ENCODE assay signal across 12 cellular contexts in genomic region chr3:12507871-12508281, GRCh38. TPM values are rescaled to one million over a fixed set of nuclear protein-coding genes. Genes with fewer than 3 reads are reported as not detected.
A peak's percentile ranks its signal among the peaks of the same experiment; 100 is the strongest.
DNase-seq lines count a peak whose midpoint lies in the region; ATAC-seq, FAIRE-seq and TF ChIP-seq lines count a peak whose summit lies in the region.
"Had no signal": no experiment of that assay in that cellular context is flagged by ENCODE, and none has a peak within 500 bp of the region (broad histone marks: within the 10 kb centered on the region; RNA-seq: fewer than 3 reads in every experiment).

No MANE protein-coding gene starts in this region.

- TF ChIP-seq POLR2A in H54 (IDR thresholded peaks at IDR 0.05; ENCODE audit: low read depth, low read length) (no peak), heart left ventricle (IDR thresholded peaks at IDR 0.05) (no peak)

- H3K36me3 Mint-ChIP-seq in Calu3 (ENCODE audit: insufficient read depth, unreplicated experiment), result peaks cover 34% of the 10 kb centered on the region

- TF ChIP-seq CTCF in ascending aorta (IDR thresholded peaks at IDR 0.05) (no peak), heart left ventricle (IDR thresholded peaks at IDR 0.05) (no peak), Calu3 (IDR thresholded peaks at IDR 0.05; ENCODE audit: unreplicated experiment) (no peak)

- peak in 3 of 4 donors; percentile 50 to 59 (median 56) for ATAC-seq in heart left ventricle

- H3K4me2 ChIP-seq in skeletal muscle satellite cell (ENCODE audit: low read length), result peak overlapping the region; percentile 80

- CTCF ChIA-PET in Calu3 (lab: Charles Lee), result no interaction called here

- H3K4me3 ChIP-seq in ascending aorta (no peak overlapping the region), heart left ventricle (no peak overlapping the region), skeletal muscle satellite cell (ENCODE audit: low read length) (peak overlapping the region; percentile 52)

- H3K27me3 Mint-ChIP-seq in Calu3 (ENCODE audit: unreplicated experiment), result no peaks in the 10 kb centered on the region
- H3K27me3 Mint-ChIP-seq: activated naive CD8-positive, alpha-beta T cell had no signal

- intact Hi-C loops in ascending aorta (cut with DNase I) (loop anchor here (2.0 kb wide), 1 partner anchor 23 kb away; the partner anchor contains the start of gene TSEN2), heart left ventricle (cut with DNase I) (no loop called here), Calu3 (cut with micrococcal nuclease; ENCODE audit: unreplicated experiment) (no loop called here)

- WGBS in heart left ventricle, 4 donors, result 75 to 77% (median 76%) methylated on average over 4 of the region's 4 CpGs

- H3K9ac ChIP-seq in skeletal muscle satellite cell (ENCODE audit: low read depth, low read length), result peak overlapping the region; percentile 62

- no TSS peak for BruUV-seq in Calu3 (replicated peaks; lab: Mats Ljungman, UMichigan)

- H3K36me3 ChIP-seq in ascending aorta (peaks cover 10 to 19% of the 10 kb centered on the region in 2 donors), heart left ventricle (peaks cover 0 to 61% (median 38%) of the 10 kb centered on the region in 9 donors), skeletal muscle satellite cell (ENCODE audit: insufficient read depth, low read length) (peaks cover 35% of the 10 kb centered on the region)

- H3K9me3 ChIP-seq in ascending aorta (no peaks in the 10 kb centered on the region), heart left ventricle (no peaks in the 10 kb centered on the region), skeletal muscle satellite cell (replicated peaks; ENCODE audit: low read length) (no peaks in the 10 kb centered on the region)

- H3K4me1 ChIP-seq in ascending aorta (peaks cover 6 to 16% of the 10 kb centered on the region in 2 donors), heart left ventricle (peaks cover 0 to 5% (median 0%) of the 10 kb centered on the region in 12 donors), skeletal muscle satellite cell (ENCODE audit: control insufficient read depth, insufficient read depth, low read length) (peaks cover 25% of the 10 kb centered on the region)

- H3K4me1 Mint-ChIP-seq in Calu3 (ENCODE audit: low read depth, unreplicated experiment), result peaks cover 8% of the 10 kb centered on the region

- no peak overlapping the region for H3K4me3 Mint-ChIP-seq in Calu3 (ENCODE audit: low read depth, unreplicated experiment)
- H3K4me3 Mint-ChIP-seq: activated naive CD8-positive, alpha-beta T cell had no signal

- H3K27me3 ChIP-seq in ascending aorta (no peaks in the 10 kb centered on the region), heart left ventricle (no peaks in the 10 kb centered on the region), skeletal muscle satellite cell (ENCODE audit: control insufficient read depth, insufficient read depth, low read length) (no peaks in the 10 kb centered on the region)

- FAIRE-seq in H54 (lab: Jason Lieb, UNC), result no peak

- DNase-seq in H54 (ENCODE audit: insufficient read length, low spot score) (peak; percentile 49), ascending aorta (ENCODE audit: low spot score in 2 of 2) (peak in 1 of 2 donors; percentile 67), heart left ventricle (peak in 1 of 5 donors; percentile 39), Calu3 (no peak), NCI-H1436 treated with DMSO at 0.1 percent for 48 hours (lab: John Stamatoyannopoulos, UW) (no peak)
- no peak for DNase-seq in activated T-cell treated with anti-CD3 and anti-CD28 coated beads, Interleukin-2, amount 50 U/mL, for 48 hours
- no peak for DNase-seq in stimulated activated CD4-positive, alpha-beta T cell treated with anti-CD3 and anti-CD28 coated beads, Interleukin-12 subunit alpha, Interleukin-12 subunit beta, amount 100 ng/mL, for 4 hours
- DNase-seq: NCI-H446 treated with DMSO at 0.1 percent for 48 hours, T-helper 9 cell had no signal

- H3K9me3 Mint-ChIP-seq in Calu3 (ENCODE audit: low read depth, unreplicated experiment), result no peaks in the 10 kb centered on the region

- H3K27ac Mint-ChIP-seq in Calu3 (ENCODE audit: unreplicated experiment), result no peak overlapping the region
- H3K27ac Mint-ChIP-seq: activated naive CD8-positive, alpha-beta T cell had no signal

- H3K27ac ChIP-seq in ascending aorta, result peak overlapping the region; percentile 68 to 78
- H3K27ac ChIP-seq in heart left ventricle, result peak overlapping the region in 3 of 12 donors; percentile 25 to 61 (median 43)

RNA-seq across cellular contexts. Expression of gene TSEN2, which starts 23.6 kb away (rescaled TPM):
- total RNA-seq in ascending aorta (6.3 TPM), heart left ventricle (10 to 100 TPM; 14.3 to 21.6 (median 18.4) TPM), Calu3 (2022) (26.7 and 32.0 TPM in 2 replicates)
- polyA plus RNA-seq in heart left ventricle, result 10 to 100 TPM; 17.6 to 22.3 TPM
- 20.5 and 23.4 TPM in 2 replicates for total RNA-seq in skeletal muscle satellite cell (2012; rRNA removed)

RNA-seq across cellular contexts. Expression of gene MKRN2OS, which starts 37.4 kb away (rescaled TPM):
- not detected for total RNA-seq in ascending aorta
- 10 to 100 TPM in 1 of 9 donors, 1 to 10 TPM in 4, under 1 TPM in 1, not detected in 3; 0.42 to 11.4 (median 1.7) TPM for total RNA-seq in heart left ventricle
- 1 to 10 TPM in 1 of 2 donors, not detected in 1; 1.1 TPM for polyA plus RNA-seq in heart left ventricle
- total RNA-seq in skeletal muscle satellite cell (2012; rRNA removed), result not detected in 2 replicates
- total RNA-seq in Calu3 (2022), result 2.1 and 3.9 TPM in 2 replicates
- total RNA-seq: G401 had no signal

RNA-seq across cellular contexts. Expression of gene MKRN2, which starts 49.0 kb away (rescaled TPM):
- 25.2 TPM for total RNA-seq in ascending aorta
- 10 to 100 TPM; 27.6 to 42.2 (median 32.9) TPM for total RNA-seq in heart left ventricle
- polyA plus RNA-seq in heart left ventricle, result 10 to 100 TPM; 23.2 to 33.9 TPM
- 39.3 and 41.3 TPM in 2 replicates for total RNA-seq in skeletal muscle satellite cell (2012; rRNA removed)
- total RNA-seq in Calu3 (2022), result 18.2 and 20.3 TPM in 2 replicates
